ENCODE assay signal across 8 cellular contexts in the genomic region with DNA sequence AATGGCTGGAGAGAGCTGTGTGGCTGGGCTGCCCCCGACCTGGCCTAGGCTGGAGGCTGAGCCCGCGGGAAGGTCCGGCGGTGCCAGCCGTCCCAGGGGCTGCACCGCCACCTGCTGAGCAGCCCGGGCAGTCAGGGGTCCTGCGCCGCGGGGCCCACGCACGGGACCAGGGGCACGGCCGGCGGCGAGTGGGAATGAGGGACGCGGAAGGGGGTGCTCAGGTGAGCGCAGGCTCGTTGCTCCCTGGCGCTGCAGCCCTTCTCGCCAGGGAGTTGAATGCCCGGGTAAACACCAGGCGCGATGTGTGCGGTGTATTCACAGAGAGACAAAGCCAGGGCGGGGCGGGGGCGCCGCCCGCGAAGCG.
DNase-seq lines count a peak whose midpoint lies in the region; ATAC-seq and TF ChIP-seq lines count a peak whose summit lies in the region.

No MANE protein-coding gene starts in this region.

- peaks cover 28% of the 10 kb centered on the region for H3K36me3 ChIP-seq in WERI-Rb-1

- H3K27ac Mint-ChIP-seq in stimulated activated naive CD8-positive, alpha-beta T cell treated with anti-CD3 and anti-CD28 coated beads, Interleukin-15, Interleukin-2, amounts not matched to agents 100 ng/mL and 50 ng/mL, for 24 hours = no peak overlapping the region

- H3K36me3 Mint-ChIP-seq in stimulated activated naive CD8-positive, alpha-beta T cell treated with anti-CD3 and anti-CD28 coated beads, Interleukin-15, Interleukin-2, amounts not matched to agents 100 ng/mL and 50 ng/mL, for 24 hours (ENCODE audit: low read depth) = no peaks in the 10 kb centered on the region

- H3K4me1 Mint-ChIP-seq in stimulated activated naive CD8-positive, alpha-beta T cell treated with anti-CD3 and anti-CD28 coated beads, Interleukin-15, Interleukin-2, amounts not matched to agents 100 ng/mL and 50 ng/mL, for 24 hours (ENCODE audit: low read depth) = peaks cover 11% of the 10 kb centered on the region

- H3K9me3 ChIP-seq in WERI-Rb-1 (ENCODE audit: severe bottlenecking) = no peaks in the 10 kb centered on the region

- H3K27me3 ChIP-seq in WERI-Rb-1 (ENCODE audit: insufficient read depth, low read depth, severe bottlenecking) = no peaks in the 10 kb centered on the region

- ATAC-seq in HG02763 (IDR thresholded peaks at IDR 0.05; ENCODE audit: unreplicated experiment) (peak; percentile 20), HG02623 (IDR thresholded peaks at IDR 0.05; ENCODE audit: unreplicated experiment) (no peak)

- DNase-seq in NOMO-1 treated with DMSO at 0.1 percent for 48 hours (lab: John Stamatoyannopoulos, UW; ENCODE audit: unreplicated experiment) (peak; percentile 9), NOMO-1 treated with dmso at 0.1 percent for 144 hours (lab: John Stamatoyannopoulos, UW; ENCODE audit: unreplicated experiment) (no peak), WERI-Rb-1 (peak; percentile 76), NCI-H1092 treated with DMSO at 0.1 percent for 48 hours (lab: John Stamatoyannopoulos, UW) (no peak)

- H3K4me3 ChIP-seq in WERI-Rb-1 (ENCODE audit: low read depth, low read length) (peak overlapping the region; percentile 44), iPS-11a (ENCODE audit: low read depth, low read length) (peak overlapping the region; percentile 37)

- peaks cover 37% of the 10 kb centered on the region for H3K27me3 Mint-ChIP-seq in stimulated activated naive CD8-positive, alpha-beta T cell treated with anti-CD3 and anti-CD28 coated beads, Interleukin-15, Interleukin-2, amounts not matched to agents 100 ng/mL and 50 ng/mL, for 24 hours

- peak overlapping the region; percentile 57 for H3K4me3 Mint-ChIP-seq in stimulated activated naive CD8-positive, alpha-beta T cell treated with anti-CD3 and anti-CD28 coated beads, Interleukin-15, Interleukin-2, amounts not matched to agents 100 ng/mL and 50 ng/mL, for 24 hours

- no peaks in the 10 kb centered on the region for H3K9me3 Mint-ChIP-seq in stimulated activated naive CD8-positive, alpha-beta T cell treated with anti-CD3 and anti-CD28 coated beads, Interleukin-15, Interleukin-2, amounts not matched to agents 100 ng/mL and 50 ng/mL, for 24 hours

- peak overlapping the region; percentile 92 for H3K27ac ChIP-seq in WERI-Rb-1

- TF ChIP-seq CTCF in WERI-Rb-1 (IDR thresholded peaks at IDR 0.05; ENCODE audit: low read depth, low read length) = peak; percentile 57

Comparison
In these comparisons a context has a peak if more than half of its experiments do, and no peak if none do; other contexts are left out.
1. DNase-seq: peak in NOMO-1 treated with DMSO at 0.1 percent for 48 hours (single experiment) and WERI-Rb-1 (single experiment); none in NOMO-1 treated with dmso at 0.1 percent for 144 hours (single experiment) and NCI-H1092 treated with DMSO at 0.1 percent for 48 hours (single experiment).